ENCODE assay signal across 8 cellular contexts in the genomic region with DNA sequence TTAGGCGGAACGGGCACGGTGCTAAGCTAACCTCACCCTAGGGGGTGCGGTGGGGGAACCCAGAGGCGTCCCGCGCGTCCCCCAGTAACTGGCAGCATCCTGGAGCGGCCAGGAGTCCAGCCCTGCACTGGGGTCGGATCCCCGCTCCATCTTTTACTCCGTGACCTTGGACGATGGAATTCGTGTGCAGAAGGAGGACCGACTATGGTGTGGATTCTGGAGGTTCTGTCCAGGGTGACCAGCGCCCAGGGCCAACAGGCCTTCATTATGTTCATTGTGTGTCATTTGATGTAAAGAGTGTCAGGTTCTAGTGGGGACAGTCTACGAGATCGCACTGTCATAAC. TPM values are rescaled to one million over a fixed set of nuclear protein-coding genes. Genes with fewer than 3 reads are reported as not detected.
DNase-seq lines count a peak whose midpoint lies in the region; ATAC-seq and TF ChIP-seq lines count a peak whose summit lies in the region.

No MANE protein-coding gene starts in this region.

- peaks cover 25% of the 10 kb centered on the region for H3K36me3 Mint-ChIP-seq in stimulated activated naive CD8-positive, alpha-beta T cell treated with anti-CD3 and anti-CD28 coated beads, Interleukin-15, Interleukin-2, amounts not matched to agents 100 ng/mL and 50 ng/mL, for 24 hours (ENCODE audit: low read depth)
- H3K36me3 Mint-ChIP-seq in MCF 10A (ENCODE audit: insufficient read depth, unreplicated experiment): peaks cover 40% of the 10 kb centered on the region

- DNase-seq in stimulated activated naive CD8-positive, alpha-beta T cell treated with anti-CD3 and anti-CD28 coated beads, Interleukin-15, Interleukin-2, amounts not matched to agents 100 U/mL and 50 U/mL, for 24 hours: no peak
- DNase-seq in MCF 10A (ENCODE audit: unreplicated experiment) (no peak), NCI-H1436 treated with DMSO at 0.1 percent for 48 hours (lab: John Stamatoyannopoulos, UW) (no peak)

- CTCF ChIA-PET in MCF 10A (lab: Yijun Ruan, JAX): no interaction called here

- intact Hi-C loops in MCF 10A (cut with micrococcal nuclease): loop anchor here (2.0 kb wide), 1 partner anchor 62 kb away; no protein-coding TSS in a partner anchor

- H3K9me3 Mint-ChIP-seq in stimulated activated naive CD8-positive, alpha-beta T cell treated with anti-CD3 and anti-CD28 coated beads, Interleukin-15, Interleukin-2, amounts not matched to agents 100 ng/mL and 50 ng/mL, for 24 hours: no peaks in the 10 kb centered on the region
- no peaks in the 10 kb centered on the region for H3K9me3 Mint-ChIP-seq in MCF 10A (ENCODE audit: unreplicated experiment)

- no peak for TF ChIP-seq CTCF in MCF 10A (IDR thresholded peaks at IDR 0.05; ENCODE audit: unreplicated experiment)

- no peak for ATAC-seq in stimulated activated naive CD8-positive, alpha-beta T cell treated with anti-CD3 and anti-CD28 coated beads, Interleukin-15, Interleukin-2, amounts not matched to agents 100 U/mL and 50 U/mL, for 24 hours
- ATAC-seq in GM21381 (IDR thresholded peaks at IDR 0.05; ENCODE audit: unreplicated experiment) (no peak), GM18519 (IDR thresholded peaks at IDR 0.05; ENCODE audit: low FRiP score, unreplicated experiment) (no peak), HG03521 (IDR thresholded peaks at IDR 0.05; ENCODE audit: unreplicated experiment) (no peak)

- H3K27ac Mint-ChIP-seq in stimulated activated naive CD8-positive, alpha-beta T cell treated with anti-CD3 and anti-CD28 coated beads, Interleukin-15, Interleukin-2, amounts not matched to agents 100 ng/mL and 50 ng/mL, for 24 hours: peak overlapping the region; percentile 90
- peak overlapping the region; percentile 97 for H3K27ac Mint-ChIP-seq in MCF 10A (ENCODE audit: low read depth, unreplicated experiment)

- BruUV-seq in MCF 10A (replicated peaks; lab: Mats Ljungman, UMichigan): no TSS peak

- H3K4me3 Mint-ChIP-seq in stimulated activated naive CD8-positive, alpha-beta T cell treated with anti-CD3 and anti-CD28 coated beads, Interleukin-15, Interleukin-2, amounts not matched to agents 100 ng/mL and 50 ng/mL, for 24 hours: peak overlapping the region; percentile 100
- peak overlapping the region; percentile 93 for H3K4me3 Mint-ChIP-seq in MCF 10A (ENCODE audit: unreplicated experiment)

- no peaks in the 10 kb centered on the region for H3K27me3 Mint-ChIP-seq in stimulated activated naive CD8-positive, alpha-beta T cell treated with anti-CD3 and anti-CD28 coated beads, Interleukin-15, Interleukin-2, amounts not matched to agents 100 ng/mL and 50 ng/mL, for 24 hours
- H3K27me3 Mint-ChIP-seq in MCF 10A (ENCODE audit: insufficient read depth, unreplicated experiment): no peaks in the 10 kb centered on the region

- POLR2A ChIA-PET in MCF 10A (lab: Yijun Ruan, JAX): interaction anchor here (1.7 kb wide), 1 partner anchor 90 kb away, joined by 5 read pairs; no protein-coding TSS in a partner anchor

- 6 to 12% methylated on average over 8 to 10 of the region's 18 CpGs for WGBS in mesodermal cell (ENCODE audit: insufficient coverage in 2 of 2), 2 experiments

- H3K9me3 ChIP-seq in mesodermal cell (ENCODE audit: control insufficient read depth, low read length): no peaks in the 10 kb centered on the region

- peak overlapping the region; percentile 98 for H3K4me3 ChIP-seq in mesodermal cell (ENCODE audit: extremely low read depth, insufficient read depth, low read length, poor library complexity, severe bottlenecking)

- H3K4me1 ChIP-seq in mesodermal cell (ENCODE audit: control insufficient read depth, insufficient read depth, low read length, poor library complexity, severe bottlenecking): peaks cover 26% of the 10 kb centered on the region

- H3K27ac ChIP-seq in mesodermal cell (ENCODE audit: low read depth, low read length, severe bottlenecking): peak overlapping the region; percentile 74

- peaks cover 85% of the 10 kb centered on the region for H3K4me1 Mint-ChIP-seq in stimulated activated naive CD8-positive, alpha-beta T cell treated with anti-CD3 and anti-CD28 coated beads, Interleukin-15, Interleukin-2, amounts not matched to agents 100 ng/mL and 50 ng/mL, for 24 hours (ENCODE audit: low read depth)
- H3K4me1 Mint-ChIP-seq in MCF 10A (ENCODE audit: insufficient read depth, unreplicated experiment): peaks cover 27% of the 10 kb centered on the region

- H3K36me3 ChIP-seq in mesodermal cell (ENCODE audit: control insufficient read depth, insufficient read depth, low read length): peaks cover 30% of the 10 kb centered on the region

RNA-seq across cellular contexts. Expression of a gene that starts 0.7 kb away (rescaled TPM):
- 70.1 and 70.9 TPM in 2 replicates for total RNA-seq in MCF 10A (2022)
- polyA plus RNA-seq in mesodermal cell (2013, experiment 1 of 2): 41.0 TPM
- 36.0 TPM for polyA plus RNA-seq in mesodermal cell (2013, experiment 2 of 2)

RNA-seq across cellular contexts. Expression of a gene that starts 0.7 kb away (rescaled TPM):
- total RNA-seq in MCF 10A (2022): 135 and 152 TPM in 2 replicates
- polyA plus RNA-seq in mesodermal cell (2013, experiment 1 of 2): 200 TPM
- polyA plus RNA-seq in mesodermal cell (2013, experiment 2 of 2): 182 TPM

RNA-seq across cellular contexts. Expression of a gene that starts 21.2 kb away (rescaled TPM):
- not detected in 2 replicates for total RNA-seq in MCF 10A (2022)
- not detected for polyA plus RNA-seq in mesodermal cell (2013, experiment 1 of 2)
- polyA plus RNA-seq in mesodermal cell (2013, experiment 2 of 2): not detected

RNA-seq across cellular contexts. Expression of a gene that starts 30.9 kb away (rescaled TPM):
- not detected in 2 replicates for total RNA-seq in MCF 10A (2022)
- 0.26 TPM for polyA plus RNA-seq in mesodermal cell (2013, experiment 1 of 2)
- polyA plus RNA-seq in mesodermal cell (2013, experiment 2 of 2): not detected

RNA-seq across cellular contexts. Expression of a gene that starts 47.2 kb away (rescaled TPM):
- not detected in 2 replicates for total RNA-seq in MCF 10A (2022)
- polyA plus RNA-seq in mesodermal cell (2013, experiment 1 of 2): not detected
- polyA plus RNA-seq in mesodermal cell (2013, experiment 2 of 2): not detected
